20 cellular contexts compared by ENCODE assay signal in the genomic region with DNA sequence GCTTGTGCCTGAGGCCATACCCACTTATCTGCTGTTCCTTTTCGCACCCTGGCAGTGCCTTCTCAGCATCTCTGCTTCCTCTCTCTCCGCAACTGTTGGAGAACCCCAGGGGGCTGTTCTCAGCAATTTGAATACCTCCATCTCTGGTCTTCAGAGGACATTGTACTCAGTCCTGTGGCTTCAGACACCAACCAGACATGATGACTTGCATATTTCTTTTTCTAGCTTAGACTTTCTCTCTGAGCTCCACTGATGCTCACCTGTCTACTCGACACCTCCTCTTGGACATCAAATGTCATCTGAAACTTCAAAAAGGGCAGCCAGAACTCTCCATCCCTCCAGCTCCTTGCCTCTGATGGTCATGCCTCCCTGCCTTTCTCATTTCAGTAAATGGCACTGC. TPM values are rescaled to one million over a fixed set of nuclear protein-coding genes. Genes with fewer than 3 reads are reported as not detected.
DNase-seq lines count a peak whose midpoint lies in the region; ATAC-seq, FAIRE-seq and TF ChIP-seq lines count a peak whose summit lies in the region.
"Had no signal": no experiment of that assay in that cellular context is flagged by ENCODE, and none has a peak within 500 bp of the region (broad histone marks: within the 10 kb centered on the region; RNA-seq: fewer than 3 reads in every experiment).

No MANE protein-coding gene starts in this region.

- H2BK120ac ChIP-seq in neuronal stem cell (ENCODE audit: low read depth, low read length), result no peak overlapping the region

- H4K91ac ChIP-seq in neuronal stem cell (ENCODE audit: low read depth, low read length, poor library complexity), result no peak overlapping the region

- H2AFZ ChIP-seq in HepG2 (ENCODE audit: low read length) (no peak overlapping the region), K562 (ENCODE audit: low read depth, low read length) (no peak overlapping the region), neuronal stem cell (ENCODE audit: low read length) (no peak overlapping the region)
- H2AFZ ChIP-seq: GM23248 had no signal

- TF ChIP-seq CTCF in HepG2 (CRISPR knock-in tag; IDR thresholded peaks at IDR 0.05), result no peak
- TF ChIP-seq CTCF in right lobe of liver (IDR thresholded peaks at IDR 0.05), result no peak
- TF ChIP-seq CTCF in K562 (IDR thresholded peaks at IDR 0.05 in 2 of 3, conservative IDR thresholded peaks at IDR 0.05 in 1 of 3; ENCODE audit: insufficient read depth in 2 of 3, low read depth in 1 of 3, low read length in 3 of 3), result no peak

- no peak overlapping the region for H3K23ac ChIP-seq in neuronal stem cell (ENCODE audit: low read depth, low read length, poor library complexity)

- ATAC-seq in HepG2 (no peak), right lobe of liver (no peak), K562 (no peak), GM19395 (IDR thresholded peaks at IDR 0.05; ENCODE audit: unreplicated experiment) (no peak), HG03135 (IDR thresholded peaks at IDR 0.05; ENCODE audit: unreplicated experiment) (no peak)

- H3K27ac ChIP-seq in HepG2 (ENCODE audit: extremely low read length, insufficient read depth, low read length) (no peak overlapping the region), right lobe of liver (no peak overlapping the region), K562 (ENCODE audit: extremely low read depth, low read depth, low read length) (no peak overlapping the region), neuronal stem cell (replicated peaks; ENCODE audit: low read length) (no peak overlapping the region)
- H3K27ac ChIP-seq: 22Rv1, C4-2B, GM23248 had no signal

- H3K4me3 ChIP-seq in HepG2 (replicated peaks in 1 of 3; ENCODE audit: insufficient read depth in 1 of 3, low read depth in 2 of 3, low read length in 3 of 3), result no peak overlapping the region
- no peak overlapping the region for H3K4me3 ChIP-seq in right lobe of liver
- no peak overlapping the region for H3K4me3 ChIP-seq in K562
- H3K4me3 ChIP-seq in neuronal stem cell (ENCODE audit: low read length in 2 of 2), result no peak overlapping the region
- H3K4me3 ChIP-seq: GM23248 had no signal

- no peak for TF ChIP-seq POLR2A in HepG2 (IDR thresholded peaks at IDR 0.05; ENCODE audit: insufficient read depth in 1 of 2, low read depth in 2 of 2, low read length in 2 of 2)
- TF ChIP-seq POLR2A in right lobe of liver (IDR thresholded peaks at IDR 0.05), result no peak
- TF ChIP-seq POLR2A in K562 (conservative IDR thresholded peaks at IDR 0.05), result no peak

- FAIRE-seq in HepG2 (lab: Jason Lieb, UNC) (no peak), K562 (lab: Jason Lieb, UNC) (no peak)
- FAIRE-seq: D721Med, G401.6, GM12891, GM19239, H54 had no signal

- H3K36me3 ChIP-seq in HepG2 (replicated peaks in 1 of 2; ENCODE audit: control insufficient read depth in 1 of 2, insufficient read depth in 2 of 2, low read length in 2 of 2), result no peaks in the 10 kb centered on the region
- H3K36me3 ChIP-seq in right lobe of liver, result no peaks in the 10 kb centered on the region
- H3K36me3 ChIP-seq in K562 (ENCODE audit: control insufficient read depth, insufficient read depth, low read length), result no peaks in the 10 kb centered on the region
- H3K36me3 ChIP-seq in neuronal stem cell (replicated peaks in 1 of 2; ENCODE audit: control insufficient read depth in 2 of 2, insufficient read depth in 2 of 2, low read length in 2 of 2), result no peaks in the 10 kb centered on the region

- in situ Hi-C loops in HepG2 (cut with HindIII; ENCODE audit: extremely low pct_ligation_motif_present, low pct_unique_long_range_greater_than_20kb), result no loop called here
- in situ Hi-C loops in K562 (cut with MboI), result no loop called here

- CTCF ChIA-PET in HepG2 (lab: Yijun Ruan, JAX; ENCODE audit: low intra/inter-chr PET ratio, low total read pairs), result no interaction called here
- CTCF ChIA-PET in K562 (lab: Yijun Ruan, JAX; ENCODE audit: low intra/inter-chr PET ratio), result no interaction called here
- CTCF ChIA-PET in HEK293T (lab: Yijun Ruan, JAX), result no interaction called here

- no peak overlapping the region for H3K14ac ChIP-seq in neuronal stem cell (ENCODE audit: low read length)

- H2AK5ac ChIP-seq in neuronal stem cell (ENCODE audit: low read depth, low read length), result peak overlapping the region; percentile 41

- H2BK12ac ChIP-seq in neuronal stem cell (ENCODE audit: low read length), result no peak overlapping the region

- BruUV-seq in HepG2 (replicated peaks; lab: Mats Ljungman, UMichigan) (no TSS peak), K562 (replicated peaks; lab: Mats Ljungman, UMichigan) (no TSS peak)

- H3K9me3 ChIP-seq in HepG2 (ENCODE audit: low read length) (no peaks in the 10 kb centered on the region), right lobe of liver (no peaks in the 10 kb centered on the region), K562 (replicated peaks; ENCODE audit: control insufficient read depth, insufficient read depth, low read depth, low read length) (no peaks in the 10 kb centered on the region), neuronal stem cell (replicated peaks in 1 of 2; ENCODE audit: control insufficient read depth in 2 of 2, insufficient read depth in 1 of 2, low read depth in 1 of 2, low read length in 2 of 2) (no peaks in the 10 kb centered on the region)
- H3K9me3 ChIP-seq: Caco-2 had no signal

- no peaks in the 10 kb centered on the region for H4K20me1 ChIP-seq in HepG2 (ENCODE audit: insufficient read depth, low read length)
- H4K20me1 ChIP-seq in K562 (replicated peaks; ENCODE audit: control insufficient read depth, insufficient read depth, low read length), result 0 out of 2 replicates have a peak, but pooled peaks cover 5% of the 10 kb centered on the region

- TF ChIP-seq EP300 in HepG2 (IDR thresholded peaks at IDR 0.05; ENCODE audit: low read depth in 2 of 2, low read length in 2 of 2) (no peak), HepG2 (CRISPR knock-in tag; IDR thresholded peaks at IDR 0.05; ENCODE audit: borderline replicate concordance) (no peak), K562 (IDR thresholded peaks at IDR 0.05; ENCODE audit: low read length) (no peak)

- no peak overlapping the region for H3K4ac ChIP-seq in neuronal stem cell (ENCODE audit: low read length)

- H3K9me1 ChIP-seq in K562 (ENCODE audit: control insufficient read depth, insufficient read depth, low read length), result no peaks in the 10 kb centered on the region

- H3K4me1 ChIP-seq in HepG2 (ENCODE audit: insufficient read depth, low read length) (no peaks in the 10 kb centered on the region), right lobe of liver (no peaks in the 10 kb centered on the region), K562 (replicated peaks in 1 of 2; ENCODE audit: control insufficient read depth in 2 of 2, insufficient read depth in 2 of 2, low read length in 2 of 2) (no peaks in the 10 kb centered on the region), neuronal stem cell (ENCODE audit: control insufficient read depth in 2 of 2, insufficient read depth in 1 of 2, low read depth in 1 of 2, low read length in 2 of 2) (peaks cover 0 to 16% of the 10 kb centered on the region in 2 donors)
- H3K4me1 ChIP-seq: Caco-2 had no signal

- intact Hi-C loops in HepG2 (cut with micrococcal nuclease; ENCODE audit: unreplicated experiment), result no loop called here
- intact Hi-C loops in right lobe of liver (cut with DNase I), result no loop called here
- intact Hi-C loops in K562 (cut with micrococcal nuclease), result no loop called here

- WGBS in HepG2 (ENCODE audit: low lambda C conversion rate), result 11% methylated on average over 3 of the region's 3 CpGs
- 61% methylated on average over 3 of the region's 3 CpGs for WGBS in right lobe of liver (ENCODE audit: insufficient coverage, low coverage, low lambda C conversion rate, missing lambda C conversion rate)
- 0% methylated on average over 3 of the region's 3 CpGs for WGBS in K562 (ENCODE audit: insufficient coverage, low coverage, missing lambda C conversion rate)
- WGBS in neuronal stem cell (ENCODE audit: extremely low coverage in 2 of 2, insufficient read length in 2 of 2, insufficient replicate concordance in 1 of 2), 2 donors, result no CpG with 5 or more reads among the region's 3 CpGs

- H2BK15ac ChIP-seq in neuronal stem cell (ENCODE audit: low read length), result no peak overlapping the region

- no peak overlapping the region for H4K8ac ChIP-seq in neuronal stem cell (ENCODE audit: low read depth, low read length)

- TF ChIP-seq RAD21 in HepG2 (CRISPR knock-in tag; IDR thresholded peaks at IDR 0.05) (no peak), K562 (CRISPR knock-in tag; conservative IDR thresholded peaks at IDR 0.05 in 1 of 2, IDR thresholded peaks at IDR 0.05 in 1 of 2) (no peak)

- H3K18ac ChIP-seq in neuronal stem cell (ENCODE audit: low read length), result peak overlapping the region; percentile 51

- H2BK5ac ChIP-seq in neuronal stem cell (ENCODE audit: low read length), result no peak overlapping the region

- peaks cover 2% of the 10 kb centered on the region for H3K79me1 ChIP-seq in neuronal stem cell (ENCODE audit: low read depth, low read length)

- H3K9ac ChIP-seq in HepG2 (ENCODE audit: insufficient read depth, low read depth, low read length), result no peak overlapping the region
- no peak overlapping the region for H3K9ac ChIP-seq in K562 (ENCODE audit: insufficient read depth in 1 of 2, low read depth in 2 of 2, low read length in 2 of 2)
- peak overlapping the region; percentile 60 for H3K9ac ChIP-seq in neuronal stem cell (ENCODE audit: low read depth, low read length, poor library complexity)
- H3K9ac ChIP-seq: GM23248 had no signal

- DNase-seq in HepG2 (ENCODE audit: low spot score) (no peak), right lobe of liver (no peak), K562 (ENCODE audit: extremely low read depth in 1 of 4, low spot score in 3 of 4) (no peak), neuronal stem cell (ENCODE audit: low spot score) (no peak), HEK293T (ENCODE audit: extremely low spot score) (no peak)
- DNase-seq: Caco-2; CD4-positive, alpha-beta T cell; GM23248; HCEC 1CT had no signal

- no peak overlapping the region for H3K4me2 ChIP-seq in HepG2 (ENCODE audit: low read depth, low read length)
- H3K4me2 ChIP-seq in K562 (ENCODE audit: insufficient read depth, low read length), result no peak overlapping the region
- H3K4me2 ChIP-seq in neuronal stem cell (ENCODE audit: insufficient read depth, low read length, poor library complexity, severe bottlenecking), result no peak overlapping the region

- POLR2A ChIA-PET in HepG2 (lab: Yijun Ruan, JAX), result no interaction called here
- POLR2A ChIA-PET in K562 (lab: Yijun Ruan, JAX), result interaction anchor here (1.1 kb wide), 1 partner anchor 21 kb away, joined by 3 read pairs; no protein-coding TSS in a partner anchor
- POLR2A ChIA-PET in HEK293T (lab: Yijun Ruan, JAX), result no interaction called here

- no peaks in the 10 kb centered on the region for H3K79me2 ChIP-seq in HepG2 (ENCODE audit: insufficient read depth, low read length)
- H3K79me2 ChIP-seq in K562 (ENCODE audit: control insufficient read depth, insufficient read depth, low read length), result no peaks in the 10 kb centered on the region

- H3K27me3 ChIP-seq in HepG2 (ENCODE audit: control insufficient read depth in 1 of 2, insufficient read depth in 2 of 2, low read length in 2 of 2), result no peaks in the 10 kb centered on the region; a peak in 1 of 5 replicates
- H3K27me3 ChIP-seq in right lobe of liver, result no peaks in the 10 kb centered on the region
- H3K27me3 ChIP-seq in K562 (ENCODE audit: control insufficient read depth in 2 of 2, insufficient read depth in 2 of 2, low read length in 2 of 2), result peaks cover 5 to 19% of the 10 kb centered on the region in 2 experiments; a peak in 4 of 5 replicates
- H3K27me3 ChIP-seq in neuronal stem cell (ENCODE audit: control insufficient read depth in 3 of 3, insufficient read depth in 3 of 3, low read depth in 1 of 3, low read length in 3 of 3), result peaks cover 0 to 3% (median 0%) of the 10 kb centered on the region in 3 experiments

RNA-seq across cellular contexts. Expression of a gene that starts 18.9 kb away (rescaled TPM):
- total RNA-seq in HepG2 (2016; rRNA removed; fragmentation: Illumina TruSeq; extraction: Trizol) (not detected in 2 replicates), right lobe of liver (not detected), K562 (2014; rRNA removed) (not detected in 2 replicates), K562 (2014; rRNA removed; fragmentation: Illumina TruSeq; extraction: Trizol) (not detected in 2 replicates), K562 (2015; rRNA removed; fragmentation: Illumina TruSeq; extraction: Trizol) (not detected in 2 replicates), K562 (2021) (not detected in 2 replicates)
- not detected in 2 replicates for total RNA-seq in HepG2 (2016; cell fraction: cytosol; rRNA removed; fragmentation: Illumina TruSeq; extraction: Trizol; ENCODE audit: low read depth)
- total RNA-seq in HepG2 (2016; cell fraction: insoluble cytoplasmic fraction; rRNA removed; fragmentation: Illumina TruSeq; extraction: Trizol), result not detected in 2 replicates
- total RNA-seq in HepG2 (2016; cell fraction: membrane; rRNA removed; fragmentation: Illumina TruSeq; extraction: Trizol), result not detected in 2 replicates
- total RNA-seq in HepG2 (2016; cell fraction: nucleus; rRNA removed; fragmentation: Illumina TruSeq; extraction: Trizol), result not detected in 2 replicates
- polyA plus RNA-seq in HepG2 (2011; rRNA removed) (not detected in 2 replicates), K562 (2011; rRNA removed) (not detected in 2 replicates), K562 (2014; fragmentation: Illumina TruSeq; extraction: Trizol) (not detected in 2 replicates), K562 (2014; fragmentation: Nextera tagmentation; extraction: Ambion mirVana) (not detected), K562 (2014; rRNA removed) (not detected in 2 replicates)
- not detected in 2 replicates for polyA plus RNA-seq in HepG2 (2011; cell fraction: cytosol; rRNA removed)
- polyA plus RNA-seq in HepG2 (2011; cell fraction: nucleus; rRNA removed), result not detected in 2 replicates
- polyA plus RNA-seq in HepG2 (2012), result not detected in 2 replicates
- not detected in 2 replicates for polyA plus RNA-seq in HepG2 (2016; cell fraction: cytosol; fragmentation: Illumina TruSeq; extraction: Trizol; ENCODE audit: low read depth)
- not detected in 2 replicates for polyA plus RNA-seq in HepG2 (2016; cell fraction: insoluble cytoplasmic fraction; fragmentation: Illumina TruSeq; extraction: Trizol; ENCODE audit: low read depth)
- not detected in 2 replicates for polyA plus RNA-seq in HepG2 (2016; cell fraction: membrane; fragmentation: Illumina TruSeq; extraction: Trizol; ENCODE audit: low read depth)
- polyA plus RNA-seq in HepG2 (2016; cell fraction: nucleus; fragmentation: Illumina TruSeq; extraction: Trizol; ENCODE audit: insufficient read depth, low read depth), result not detected in 2 replicates
- not detected in 2 replicates for polyA minus RNA-seq in HepG2 (2011; rRNA and poly(A)+ RNA removed; ENCODE audit: low replicate concordance)
- not detected in 2 replicates for polyA minus RNA-seq in HepG2 (2011; cell fraction: cytosol; rRNA and poly(A)+ RNA removed)
- not detected in 2 replicates for polyA minus RNA-seq in HepG2 (2011; cell fraction: nucleus; rRNA and poly(A)+ RNA removed)
- not detected in 2 replicates for total RNA-seq in K562 (2011; cell fraction: chromatin; rRNA removed; ENCODE audit: low replicate concordance)
- not detected in 2 replicates for total RNA-seq in K562 (2011; cell fraction: nucleolus; rRNA removed)
- total RNA-seq in K562 (2011; cell fraction: nucleoplasm; rRNA removed), result not detected in 2 replicates
- polyA plus RNA-seq in K562 (2011; cell fraction: cytosol; rRNA removed), result not detected in 2 replicates
- polyA plus RNA-seq in K562 (2011; cell fraction: nucleus; rRNA removed), result not detected in 2 replicates
- polyA plus RNA-seq in K562 (2012), result not detected in 2 replicates
- not detected in 2 replicates for polyA minus RNA-seq in K562 (2011; rRNA and poly(A)+ RNA removed)
- polyA minus RNA-seq in K562 (2011; cell fraction: cytosol; rRNA and poly(A)+ RNA removed), result not detected in 2 replicates
- polyA minus RNA-seq in K562 (2011; cell fraction: nucleus; rRNA and poly(A)+ RNA removed), result not detected in 2 replicates
- polyA plus RNA-seq in neuronal stem cell (2013, experiment 1 of 2), result not detected
- polyA plus RNA-seq in neuronal stem cell (2013, experiment 2 of 2), result not detected
- total RNA-seq: A673; Caco-2; CD4-positive, alpha-beta T cell; GM23248 had no signal
- polyA plus RNA-seq: AG04450, GM23248 had no signal

RNA-seq across cellular contexts. Expression of a gene that starts 27.1 kb away (rescaled TPM):
- total RNA-seq in HepG2 (2016; rRNA removed; fragmentation: Illumina TruSeq; extraction: Trizol), result not detected in 2 replicates
- not detected in 2 replicates for total RNA-seq in HepG2 (2016; cell fraction: cytosol; rRNA removed; fragmentation: Illumina TruSeq; extraction: Trizol; ENCODE audit: low read depth)
- total RNA-seq in HepG2 (2016; cell fraction: insoluble cytoplasmic fraction; rRNA removed; fragmentation: Illumina TruSeq; extraction: Trizol), result not detected in 2 replicates
- total RNA-seq in HepG2 (2016; cell fraction: membrane; rRNA removed; fragmentation: Illumina TruSeq; extraction: Trizol), result not detected in 2 replicates
- not detected in 2 replicates for total RNA-seq in HepG2 (2016; cell fraction: nucleus; rRNA removed; fragmentation: Illumina TruSeq; extraction: Trizol)
- not detected in 2 replicates for polyA plus RNA-seq in HepG2 (2011; rRNA removed)
- not detected in 2 replicates for polyA plus RNA-seq in HepG2 (2011; cell fraction: cytosol; rRNA removed)
- not detected in 2 replicates for polyA plus RNA-seq in HepG2 (2011; cell fraction: nucleus; rRNA removed)
- not detected in 2 replicates for polyA plus RNA-seq in HepG2 (2012)
- polyA plus RNA-seq in HepG2 (2016; cell fraction: cytosol; fragmentation: Illumina TruSeq; extraction: Trizol; ENCODE audit: low read depth), result not detected in 2 replicates
- not detected in 2 replicates for polyA plus RNA-seq in HepG2 (2016; cell fraction: insoluble cytoplasmic fraction; fragmentation: Illumina TruSeq; extraction: Trizol; ENCODE audit: low read depth)
- not detected in 2 replicates for polyA plus RNA-seq in HepG2 (2016; cell fraction: membrane; fragmentation: Illumina TruSeq; extraction: Trizol; ENCODE audit: low read depth)
- polyA plus RNA-seq in HepG2 (2016; cell fraction: nucleus; fragmentation: Illumina TruSeq; extraction: Trizol; ENCODE audit: insufficient read depth, low read depth), result not detected in 2 replicates
- not detected in 2 replicates for polyA minus RNA-seq in HepG2 (2011; rRNA and poly(A)+ RNA removed; ENCODE audit: low replicate concordance)
- not detected in 2 replicates for polyA minus RNA-seq in HepG2 (2011; cell fraction: cytosol; rRNA and poly(A)+ RNA removed)
- polyA minus RNA-seq in HepG2 (2011; cell fraction: nucleus; rRNA and poly(A)+ RNA removed), result not detected in 2 replicates
- under 1 TPM in 5 of 6 experiments, not detected in 1; 0.31 to 0.77 (median 0.39) TPM for total RNA-seq in right lobe of liver
- not detected in 2 replicates for total RNA-seq in K562 (2011; cell fraction: chromatin; rRNA removed; ENCODE audit: low replicate concordance)
- total RNA-seq in K562 (2011; cell fraction: nucleolus; rRNA removed), result not detected in 2 replicates
- total RNA-seq in K562 (2011; cell fraction: nucleoplasm; rRNA removed), result not detected in 2 replicates
- not detected in 2 replicates for total RNA-seq in K562 (2014; rRNA removed)
- not detected in 2 replicates for total RNA-seq in K562 (2014; rRNA removed; fragmentation: Illumina TruSeq; extraction: Trizol)
- not detected in 2 replicates for total RNA-seq in K562 (2015; rRNA removed; fragmentation: Illumina TruSeq; extraction: Trizol)
- not detected in 2 replicates for total RNA-seq in K562 (2021)
- polyA plus RNA-seq in K562 (2011; rRNA removed), result not detected in 2 replicates
- not detected in 2 replicates for polyA plus RNA-seq in K562 (2011; cell fraction: cytosol; rRNA removed)
- polyA plus RNA-seq in K562 (2011; cell fraction: nucleus; rRNA removed), result not detected in 2 replicates
- not detected in 2 replicates for polyA plus RNA-seq in K562 (2012)
- polyA plus RNA-seq in K562 (2014; fragmentation: Illumina TruSeq; extraction: Trizol), result not detected in 2 replicates
- not detected for polyA plus RNA-seq in K562 (2014; fragmentation: Nextera tagmentation; extraction: Ambion mirVana)
- polyA plus RNA-seq in K562 (2014; rRNA removed), result not detected in 2 replicates
- polyA minus RNA-seq in K562 (2011; rRNA and poly(A)+ RNA removed), result not detected in 2 replicates
- polyA minus RNA-seq in K562 (2011; cell fraction: cytosol; rRNA and poly(A)+ RNA removed), result not detected in 2 replicates
- not detected in 2 replicates for polyA minus RNA-seq in K562 (2011; cell fraction: nucleus; rRNA and poly(A)+ RNA removed)
- polyA plus RNA-seq in neuronal stem cell (2013, experiment 1 of 2), result 0.33 TPM
- 0.22 TPM for polyA plus RNA-seq in neuronal stem cell (2013, experiment 2 of 2)
- total RNA-seq: A673; Caco-2; CD4-positive, alpha-beta T cell; GM23248 had no signal
- polyA plus RNA-seq: AG04450, GM23248 had no signal
